23 cellular contexts compared by ENCODE assay signal in the genomic region with DNA sequence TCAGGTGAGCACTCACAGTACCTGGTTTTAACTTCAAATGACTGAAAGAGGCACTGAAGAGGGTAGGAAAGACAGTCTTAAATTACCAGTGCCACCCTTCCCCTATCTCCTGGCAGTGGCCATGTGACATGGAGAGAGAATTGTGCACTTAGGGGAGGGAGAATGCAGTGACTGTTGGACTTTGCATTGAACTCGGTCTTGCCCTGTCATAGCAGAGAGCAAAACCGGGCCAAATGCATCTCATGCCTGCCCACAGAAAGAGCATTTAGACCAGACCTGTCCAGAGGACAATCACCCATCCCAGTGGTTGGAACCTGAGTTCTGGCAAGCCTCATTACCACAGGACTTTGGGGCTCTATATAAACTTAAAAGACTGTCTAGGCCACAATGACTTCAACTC.
"Had no signal": no experiment of that assay in that cellular context is flagged by ENCODE, and none has a peak within 500 bp of the region (broad histone marks: within the 10 kb centered on the region; RNA-seq: fewer than 3 reads in every experiment).

No MANE protein-coding gene starts in this region.

- H3K27ac ChIP-seq: coronary artery, epithelial cell of prostate, esophagus squamous epithelium, gastrocnemius medialis, heart right ventricle, left ventricle myocardium inferior, lower lobe of right lung had no signal

- ATAC-seq: effector memory CD8-positive, alpha-beta T cell; esophagus mucosa; gastrocnemius medialis; heart right ventricle; left cardiac atrium; lower lobe of right lung; mucosa of descending colon had no signal

- H3K36me3 ChIP-seq: gastrocnemius medialis had no signal

- FAIRE-seq: colon, islet of Langerhans, keratinocyte had no signal

- H3K27me3 ChIP-seq: esophagus squamous epithelium, gastrocnemius medialis, heart right ventricle had no signal

- H3K9me3 ChIP-seq: esophagus squamous epithelium, gastrocnemius medialis, lower lobe of right lung, mucosa of descending colon had no signal

- DNase-seq: effector CD8-positive, alpha-beta T cell; effector memory CD8-positive, alpha-beta T cell; endodermal cell; erythroblast; esophagus squamous epithelium; foreskin fibroblast; foreskin melanocyte; gastrocnemius medialis; glutamatergic neuron; head of caudate nucleus; heart right ventricle; hippocampal formation; left cardiac atrium; left ventricle myocardium inferior; lower lobe of right lung; mesenchymal stem cell; mucosa of descending colon had no signal

- H3K4me1 ChIP-seq: esophagus squamous epithelium, gastrocnemius medialis, heart right ventricle, left ventricle myocardium inferior, lower lobe of right lung had no signal

- H3K4me3 ChIP-seq: coronary artery, esophagus squamous epithelium, gastrocnemius medialis, heart right ventricle, left ventricle myocardium inferior, lower lobe of right lung, mucosa of descending colon had no signal
